9 cellular contexts compared by ENCODE assay signal in genomic region chr1:115764541-115764940, GRCh38. TPM values are rescaled to one million over a fixed set of nuclear protein-coding genes. Genes with fewer than 3 reads are reported as not detected.
DNase-seq lines count a peak whose midpoint lies in the region; ATAC-seq and TF ChIP-seq lines count a peak whose summit lies in the region.
"Had no signal": no experiment of that assay in that cellular context is flagged by ENCODE, and none has a peak within 500 bp of the region (broad histone marks: within the 10 kb centered on the region; RNA-seq: fewer than 3 reads in every experiment).

No MANE protein-coding gene starts in this region.

- no peak for ATAC-seq in HG03354 (IDR thresholded peaks at IDR 0.05; ENCODE audit: poor library complexity, severe bottlenecking, unreplicated experiment)

- H3K4me3 ChIP-seq in AG09309 (ENCODE audit: control insufficient read depth, low read depth, low read length) (no peak overlapping the region), kidney epithelial cell (ENCODE audit: low read depth, low read length) (no peak overlapping the region)

- no peak overlapping the region for H3K27ac ChIP-seq in VCaP

- peak; percentile 35 for TF ChIP-seq CTCF in AG09309 (IDR thresholded peaks at IDR 0.05; ENCODE audit: control insufficient read depth, insufficient read depth, low read depth, low read length, missing control alignments)
- peak; percentile 81 for TF ChIP-seq CTCF in VCaP (conservative IDR thresholded peaks at IDR 0.05)
- peak; percentile 60 for TF ChIP-seq CTCF in kidney epithelial cell (IDR thresholded peaks at IDR 0.05; ENCODE audit: insufficient read depth, low read length, poor library complexity, severe bottlenecking)

- no peaks in the 10 kb centered on the region for H3K36me3 ChIP-seq in kidney epithelial cell (ENCODE audit: control insufficient read depth, insufficient read depth, low read length)

- no peaks in the 10 kb centered on the region for H3K27me3 ChIP-seq in kidney epithelial cell (ENCODE audit: control insufficient read depth, insufficient read depth, low read length)

- no peak for DNase-seq in AG09309 (ENCODE audit: low read depth)
- DNase-seq in H4 (ENCODE audit: low spot score) = peak; percentile 8
- no peak for DNase-seq in kidney epithelial cell (ENCODE audit: low read depth)
- no peak for DNase-seq in effector CD4-positive, alpha-beta T cell
- no peak for DNase-seq in NCI-H1694 (lab: John Stamatoyannopoulos, UW)
- no peak for DNase-seq in amygdala (lab: John Stamatoyannopoulos, UW)
- DNase-seq: activated CD4-positive, alpha-beta T cell treated with anti-CD3 and anti-CD28 coated beads for 4 hours had no signal

RNA-seq across cellular contexts. Expression of gene CASQ2, which starts 4.0 kb away (rescaled TPM):
- not detected in 2 replicates for total RNA-seq in H4 (2014; rRNA removed; shearing (Covaris generic))
- total RNA-seq in kidney epithelial cell = not detected in 2 replicates
